ENCODE assay signal across 2 cellular contexts in genomic region chr12:115297445-115297844, GRCh38.
TF ChIP-seq lines count a peak whose summit lies in the region.

No MANE protein-coding gene starts in this region.

TF ChIP-seq in IMR-90, 13 proteins besides CTCF, POLR2A, EP300 and RAD21 (continued from another document):
- TF ChIP-seq SMC3 (IDR thresholded peaks at IDR 0.05; ENCODE audit: low read depth, low read length), result no peak
- TF ChIP-seq CHD1 (IDR thresholded peaks at IDR 0.05; ENCODE audit: low read depth, low read length), result no peak
- TF ChIP-seq CEBPB (IDR thresholded peaks at IDR 0.05; ENCODE audit: low read depth, low read length), result no peak
- TF ChIP-seq USF2 (IDR thresholded peaks at IDR 0.05; ENCODE audit: low read depth, low read length), result no peak
- TF ChIP-seq RCOR1 (IDR thresholded peaks at IDR 0.05; ENCODE audit: insufficient replicate concordance, low read length), result no peak
- no peak for TF ChIP-seq MAFK (IDR thresholded peaks at IDR 0.05; ENCODE audit: low read depth, low read length)

TF ChIP-seq in WTC11, 78 proteins besides CTCF, POLR2A, EP300 and RAD21 (continued from another document):
- TF ChIP-seq AFF4 (CRISPR knock-in tag; IDR thresholded peaks at IDR 0.05; ENCODE audit: borderline replicate concordance) (no peak), IRF1 (CRISPR knock-in tag; IDR thresholded peaks at IDR 0.05) (no peak), HMGA2 (CRISPR knock-in tag; IDR thresholded peaks at IDR 0.05) (no peak), GRHL2 (CRISPR knock-in tag; IDR thresholded peaks at IDR 0.05; ENCODE audit: insufficient replicate concordance, severe bottlenecking) (no peak), USF1 (CRISPR knock-in tag; IDR thresholded peaks at IDR 0.05) (no peak)
